Comparison of ENCODE assay signal across 3 cellular contexts in the genomic region with DNA sequence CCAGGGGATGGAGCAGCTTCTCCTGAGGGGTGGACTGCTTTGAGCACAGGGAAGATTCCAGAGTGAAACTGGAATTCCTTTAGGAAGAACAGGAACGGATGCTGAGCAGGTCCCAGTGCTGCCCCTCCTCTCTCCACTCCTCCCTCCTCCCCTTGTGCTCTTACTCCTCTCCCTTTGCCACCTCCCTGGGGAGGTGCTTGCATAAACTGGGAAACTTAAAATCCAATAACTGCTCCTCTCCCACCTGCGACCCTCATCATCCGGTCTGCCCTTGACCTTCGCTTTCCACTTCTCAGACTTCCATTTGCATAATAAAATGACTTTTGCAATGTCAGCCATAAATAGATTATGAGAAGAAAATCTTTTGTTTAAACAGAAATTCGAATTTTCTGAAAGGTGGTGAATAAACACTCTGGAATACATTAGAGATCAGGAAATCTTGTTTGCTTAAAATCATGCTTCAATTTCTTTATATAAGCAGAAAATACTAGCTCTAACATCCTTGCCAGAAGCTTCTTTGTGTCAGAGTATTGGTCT.
TF ChIP-seq lines count a peak whose summit lies in the region.

No MANE protein-coding gene starts in this region.

TF ChIP-seq in GM23338, 12 proteins besides CTCF, POLR2A, EP300 and RAD21:
- TF ChIP-seq EZH2phosphoT487 (IDR thresholded peaks at IDR 0.05; ENCODE audit: unreplicated experiment), result no peak
- TF ChIP-seq, protein P1, sequence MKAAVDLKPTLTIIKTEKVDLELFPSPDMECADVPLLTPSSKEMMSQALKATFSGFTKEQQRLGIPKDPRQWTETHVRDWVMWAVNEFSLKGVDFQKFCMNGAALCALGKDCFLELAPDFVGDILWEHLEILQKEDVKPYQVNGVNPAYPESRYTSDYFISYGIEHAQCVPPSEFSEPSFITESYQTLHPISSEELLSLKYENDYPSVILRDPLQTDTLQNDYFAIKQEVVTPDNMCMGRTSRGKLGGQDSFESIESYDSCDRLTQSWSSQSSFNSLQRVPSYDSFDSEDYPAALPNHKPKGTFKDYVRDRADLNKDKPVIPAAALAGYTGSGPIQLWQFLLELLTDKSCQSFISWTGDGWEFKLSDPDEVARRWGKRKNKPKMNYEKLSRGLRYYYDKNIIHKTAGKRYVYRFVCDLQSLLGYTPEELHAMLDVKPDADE (IDR thresholded peaks at IDR 0.05), result no peak

TF ChIP-seq in IMR-90, 13 proteins besides CTCF, POLR2A, EP300 and RAD21:
- TF ChIP-seq, protein P2, sequence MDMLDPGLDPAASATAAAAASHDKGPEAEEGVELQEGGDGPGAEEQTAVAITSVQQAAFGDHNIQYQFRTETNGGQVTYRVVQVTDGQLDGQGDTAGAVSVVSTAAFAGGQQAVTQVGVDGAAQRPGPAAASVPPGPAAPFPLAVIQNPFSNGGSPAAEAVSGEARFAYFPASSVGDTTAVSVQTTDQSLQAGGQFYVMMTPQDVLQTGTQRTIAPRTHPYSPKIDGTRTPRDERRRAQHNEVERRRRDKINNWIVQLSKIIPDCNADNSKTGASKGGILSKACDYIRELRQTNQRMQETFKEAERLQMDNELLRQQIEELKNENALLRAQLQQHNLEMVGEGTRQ (IDR thresholded peaks at IDR 0.05; ENCODE audit: low read depth, low read length), result no peak
- TF ChIP-seq RFX5 (IDR thresholded peaks at IDR 0.05; ENCODE audit: low read depth, low read length), result no peak
- TF ChIP-seq NFE2L2 (IDR thresholded peaks at IDR 0.05; ENCODE audit: low read depth, low read length), result no peak
- no peak for TF ChIP-seq CEBPB (IDR thresholded peaks at IDR 0.05; ENCODE audit: low read depth, low read length)
- TF ChIP-seq MAFK (IDR thresholded peaks at IDR 0.05; ENCODE audit: low read depth, low read length), result peak; percentile 38; the same call in 1 of the 2 replicates
- TF ChIP-seq FOS (IDR thresholded peaks at IDR 0.05; ENCODE audit: low read depth, low read length), result no peak

TF ChIP-seq in H1, 55 proteins besides CTCF, POLR2A, EP300 and RAD21:
- TF ChIP-seq RFX5 (IDR thresholded peaks at IDR 0.05; ENCODE audit: borderline replicate concordance, low read depth, low read length), result no peak
- peak; percentile 52 for TF ChIP-seq TEAD4 (IDR thresholded peaks at IDR 0.05; ENCODE audit: low read depth, low read length)
